In the genomic region with DNA sequence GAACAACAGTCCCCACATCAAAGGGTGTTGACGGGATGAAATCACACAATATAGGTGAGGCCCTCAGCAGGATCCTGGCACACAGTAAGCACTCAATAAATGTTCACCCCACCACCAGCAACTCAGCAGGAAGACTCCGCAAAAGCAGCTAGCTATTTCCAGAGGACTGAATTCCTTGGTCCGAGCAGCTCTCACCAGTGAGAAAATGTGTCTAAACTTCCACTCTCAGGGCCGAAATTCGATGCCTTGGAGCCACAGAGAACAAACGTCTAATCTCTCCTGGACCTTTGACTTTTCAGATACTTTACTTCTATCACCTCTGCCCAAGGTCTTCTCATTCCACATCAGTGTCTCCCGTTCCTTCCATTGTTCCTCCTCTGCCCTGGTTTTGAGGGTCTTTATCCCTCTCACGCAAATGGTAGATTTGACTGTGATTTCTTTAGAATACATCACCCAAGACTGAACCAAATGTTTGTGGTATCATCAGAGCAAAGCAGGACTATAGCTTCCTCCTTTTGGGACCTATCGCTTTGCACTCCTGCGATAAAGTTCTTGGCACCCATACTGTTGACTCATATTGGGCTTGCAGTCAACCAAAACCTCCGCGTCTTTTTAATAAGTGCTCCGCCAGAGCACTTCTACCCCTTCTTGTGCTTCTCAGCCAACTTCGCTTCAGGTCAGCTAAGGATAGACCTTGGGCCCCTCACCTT, we compare ENCODE assay signal across 8 cellular contexts. TPM values are rescaled to one million over a fixed set of nuclear protein-coding genes. Genes with fewer than 3 reads are reported as not detected.
DNase-seq lines count a peak whose midpoint lies in the region; ATAC-seq and TF ChIP-seq lines count a peak whose summit lies in the region.

No MANE protein-coding gene starts in this region.

- H3K4me1 ChIP-seq in esophagus squamous epithelium = peaks cover 7 to 69% (median 40%) of the 10 kb centered on the region in 3 donors
- H3K4me1 ChIP-seq in skeletal muscle tissue (ENCODE audit: control insufficient read depth in 3 of 3, insufficient read depth in 3 of 3, low read length in 3 of 3) = peaks cover 28 to 33% (median 31%) of the 10 kb centered on the region in 3 donors

- intact Hi-C loops in esophagus squamous epithelium (cut with DNase I) = no loop called here

- H3K27me3 ChIP-seq in esophagus squamous epithelium = no peaks in the 10 kb centered on the region
- no peaks in the 10 kb centered on the region for H3K27me3 ChIP-seq in skeletal muscle tissue (ENCODE audit: control insufficient read depth in 3 of 3, insufficient read depth in 3 of 3, low read length in 3 of 3)

- H3K36me3 Mint-ChIP-seq in T-helper 2 cell treated with Interferon-gamma antibody and Interleukin-4, amounts not matched to agents 5 μg/mL and 100 μg/mL, for 36 hours (ENCODE audit: low read depth) = peaks cover 19% of the 10 kb centered on the region

- H3K27ac ChIP-seq in RWPE1 (no peak overlapping the region), esophagus squamous epithelium (peak overlapping the region; percentile 96 to 100 (median 99)), skeletal muscle tissue (ENCODE audit: low read depth, low read length) (peak overlapping the region; percentile 99)

- ATAC-seq in HG03139 (IDR thresholded peaks at IDR 0.05; ENCODE audit: unreplicated experiment) = no peak

- no peak for DNase-seq in T-helper 2 cell treated with Interferon-gamma antibody and Interleukin-4, amounts not matched to agents 5 μg/mL and 100 μg/mL, for 36 hours (ENCODE audit: low spot score)
- DNase-seq in T-helper 2 cell (no peak), RWPE1 (ENCODE audit: low spot score) (peak; percentile 34), esophagus squamous epithelium (lab: John Stamatoyannopoulos, UW) (no peak), GOT3 (lab: John Stamatoyannopoulos, UW) (no peak), DMS153 treated with DMSO at 0.1 percent for 48 hours (lab: John Stamatoyannopoulos, UW; ENCODE audit: unreplicated experiment) (no peak)

- TF ChIP-seq POLR2A in esophagus squamous epithelium (IDR thresholded peaks at IDR 0.05) = no peak

- no peaks in the 10 kb centered on the region for H3K9me3 ChIP-seq in esophagus squamous epithelium
- H3K9me3 ChIP-seq in skeletal muscle tissue (ENCODE audit: control insufficient read depth in 3 of 3, low read length in 3 of 3) = no peaks in the 10 kb centered on the region

- H3K9ac ChIP-seq in skeletal muscle tissue (ENCODE audit: low read depth in 1 of 3, low read length in 3 of 3) = peak overlapping the region in 2 of 3 donors; percentile 51 to 82

- H3K4me3 ChIP-seq in esophagus squamous epithelium = peak overlapping the region in 3 of 4 donors; percentile 73 to 100 (median 99)
- peak overlapping the region in 2 of 3 donors; percentile 58 to 81 for H3K4me3 ChIP-seq in skeletal muscle tissue (ENCODE audit: low read length in 3 of 3)

- peak overlapping the region; percentile 91 for H3K4me3 Mint-ChIP-seq in T-helper 2 cell treated with Interferon-gamma antibody and Interleukin-4, amounts not matched to agents 5 μg/mL and 100 μg/mL, for 36 hours

- peaks cover 34% of the 10 kb centered on the region for H3K4me1 Mint-ChIP-seq in T-helper 2 cell treated with Interferon-gamma antibody and Interleukin-4, amounts not matched to agents 5 μg/mL and 100 μg/mL, for 36 hours (ENCODE audit: low read depth)

- POLR2A ChIA-PET in RWPE1 (lab: Yijun Ruan, JAX; ENCODE audit: low non-redundant PET) = interaction anchor here (0.5 to 2.5 kb wide), 3 partner anchors 45 to 498 kb away, joined by 4 to 9 read pairs (median 4); a partner anchor contains a TSS

- CTCF ChIA-PET in RWPE1 (lab: Yijun Ruan, JAX) = interaction anchor here (0.5 to 2.5 kb wide), 5 partner anchors 10 to 748 kb away, joined by 3 to 12 read pairs (median 6); a partner anchor contains a TSS

- H3K36me3 ChIP-seq in esophagus squamous epithelium = no peaks in the 10 kb centered on the region
- H3K36me3 ChIP-seq in skeletal muscle tissue (ENCODE audit: control insufficient read depth in 3 of 3, insufficient read depth in 3 of 3, low read length in 3 of 3) = no peaks in the 10 kb centered on the region

- TF ChIP-seq CTCF in RWPE1 (conservative IDR thresholded peaks at IDR 0.05; ENCODE audit: low read depth) (no peak), esophagus squamous epithelium (IDR thresholded peaks at IDR 0.05) (no peak)

- 52 to 53% methylated on average over 13 to 14 of the region's 14 CpGs for WGBS in esophagus squamous epithelium, 2 donors

- peak overlapping the region; percentile 92 for H3K27ac Mint-ChIP-seq in T-helper 2 cell treated with Interferon-gamma antibody and Interleukin-4, amounts not matched to agents 5 μg/mL and 100 μg/mL, for 36 hours

- H3K9me3 Mint-ChIP-seq in T-helper 2 cell treated with Interferon-gamma antibody and Interleukin-4, amounts not matched to agents 5 μg/mL and 100 μg/mL, for 36 hours = no peaks in the 10 kb centered on the region

- H3K27me3 Mint-ChIP-seq in T-helper 2 cell treated with Interferon-gamma antibody and Interleukin-4, amounts not matched to agents 5 μg/mL and 100 μg/mL, for 36 hours (ENCODE audit: low read depth) = no peaks in the 10 kb centered on the region

RNA-seq across cellular contexts. Expression of a gene that starts 0.9 kb away (rescaled TPM):
- total RNA-seq in esophagus squamous epithelium (10 to 100 TPM; 91.2 to 98.3 (median 92.5) TPM), skeletal muscle tissue (158 TPM)

RNA-seq across cellular contexts. Expression of a gene that starts 51.7 kb away (rescaled TPM):
- total RNA-seq in esophagus squamous epithelium (not detected), skeletal muscle tissue (not detected)
